Comparison of ENCODE assay signal across 12 cellular contexts in genomic region chr10:33095867-33096479, GRCh38.
A peak's percentile ranks its signal among the peaks of the same experiment; 100 is the strongest.
DNase-seq lines count a peak whose midpoint lies in the region; ATAC-seq, FAIRE-seq and TF ChIP-seq lines count a peak whose summit lies in the region.
"Had no signal": no experiment of that assay in that cellular context is flagged by ENCODE, and none has a peak within 500 bp of the region (broad histone marks: within the 10 kb centered on the region; RNA-seq: fewer than 3 reads in every experiment).

No MANE protein-coding gene starts in this region.

- no peak overlapping the region for H3K4me3 ChIP-seq in WERI-Rb-1 (ENCODE audit: low read depth, low read length)
- H3K4me3 ChIP-seq: SJCRH30 had no signal

- FAIRE-seq in GM18507 (lab: Jason Lieb, UNC) = peak; percentile 86

- no peak overlapping the region for H3K27ac ChIP-seq in WERI-Rb-1
- H3K27ac ChIP-seq in caudate nucleus (ENCODE audit: low read depth, low read length) = no peak overlapping the region
- H3K27ac ChIP-seq: SJCRH30 had no signal

- ATAC-seq in GM21423 (IDR thresholded peaks at IDR 0.05; ENCODE audit: unreplicated experiment) (peak; percentile 69), HG03097 (IDR thresholded peaks at IDR 0.05; ENCODE audit: low FRiP score, unreplicated experiment) (peak; percentile 69), T-helper 17 cell (no peak)

- no peaks in the 10 kb centered on the region for H3K36me3 ChIP-seq in WERI-Rb-1
- H3K36me3 ChIP-seq: SJCRH30 had no signal

- H3K9me3 ChIP-seq in T-helper 17 cell (ENCODE audit: control insufficient read depth, low read length, poor library complexity, severe bottlenecking) (no peaks in the 10 kb centered on the region), WERI-Rb-1 (ENCODE audit: severe bottlenecking) (no peaks in the 10 kb centered on the region)

- no peak for TF ChIP-seq CTCF in WERI-Rb-1 (IDR thresholded peaks at IDR 0.05; ENCODE audit: low read depth, low read length)

- H3K27ac Mint-ChIP-seq in T-helper 17 cell = peak overlapping the region; percentile 17

- H3K36me3 Mint-ChIP-seq in T-helper 17 cell (ENCODE audit: low read depth) = peaks cover 2% of the 10 kb centered on the region

- DNase-seq in GM18507 (ENCODE audit: extremely low spot score, insufficient read length, low read depth) (no peak), T-helper 17 cell (no peak), SK-N-DZ (ENCODE audit: low spot score) (no peak), WERI-Rb-1 (no peak), caudate nucleus (lab: John Stamatoyannopoulos, UW) (no peak)
- DNase-seq in central memory CD4-positive, alpha-beta T cell = no peak
- DNase-seq: activated CD4-positive, alpha-beta T cell treated with anti-CD3 and anti-CD28 coated beads, Interleukin-2, amount 50 U/mL, for 4 hours; mesenchymal stem cell; NCI-H187 had no signal

- peaks cover 25% of the 10 kb centered on the region for H3K4me1 Mint-ChIP-seq in T-helper 17 cell

- no peaks in the 10 kb centered on the region for H3K27me3 Mint-ChIP-seq in T-helper 17 cell

- no peak overlapping the region for H3K4me3 Mint-ChIP-seq in T-helper 17 cell

- no peaks in the 10 kb centered on the region for H3K27me3 ChIP-seq in WERI-Rb-1 (ENCODE audit: insufficient read depth, low read depth, severe bottlenecking)
- H3K27me3 ChIP-seq: SJCRH30 had no signal
